Comparison of ENCODE assay signal across 27 cellular contexts in genomic region chr7:4653771-4654170, GRCh38.
"Had no signal": no experiment of that assay in that cellular context is flagged by ENCODE, and none has a peak within 500 bp of the region (broad histone marks: within the 10 kb centered on the region; RNA-seq: fewer than 3 reads in every experiment).

No MANE protein-coding gene starts in this region.

- H3K4me3 Mint-ChIP-seq: naive B cell; naive thymus-derived CD8-positive, alpha-beta T cell; natural killer cell treated with Interleukin-12 subunit alpha and Interleukin-12 subunit beta and Interleukin-15 and Interleukin-18, amount 100 ng/mL, for 72 hours; nephron progenitor cell; stimulated activated memory B cell treated with anti-CD40 and anti-IgM and Interleukin-4, amounts not matched to agents 10 μg/mL and 1 μg/mL and 100 μg/mL, for 72 hours; stimulated activated naive CD8-positive, alpha-beta T cell treated with anti-CD3 and anti-CD28 coated beads, Interleukin-15, Interleukin-2, amounts not matched to agents 100 ng/mL and 50 ng/mL, for 24 hours had no signal

- DNase-seq: naive B cell; naive thymus-derived CD8-positive, alpha-beta T cell; nephron progenitor cell; nucleus accumbens; pancreas; psoas muscle; right cardiac atrium; spleen; stimulated activated CD4-positive, alpha-beta T cell treated with anti-CD3 and anti-CD28 coated beads, Interleukin-12 subunit alpha, Interleukin-12 subunit beta, amount 100 ng/mL, for 4 hours; stimulated activated CD4-positive, alpha-beta T cell treated with anti-CD3 and anti-CD28 coated beads, Interleukin-1b, Interleukin-23, amount 100 ng/mL, for 48 hours; stimulated activated CD4-positive, alpha-beta T cell treated with anti-CD3 and anti-CD28 coated beads, Interleukin-4, amount 100 ng/mL, for 1 hour; stimulated activated CD4-positive, alpha-beta T cell treated with anti-CD3 and anti-CD28 coated beads, Interleukin-4, amount 100 ng/mL, for 4 hours; stimulated activated CD8-positive, alpha-beta memory T cell treated with anti-CD3 and anti-CD28 coated beads, Interleukin-4, amount 100 ng/mL, for 48 hours; stimulated activated naive CD4-positive, alpha-beta T cell treated with Interleukin-2 at 50 U/mL for 16 hours; stomach; thyroid gland; upper lobe of left lung; uterus had no signal

- ATAC-seq: naive thymus-derived CD8-positive, alpha-beta T cell; natural killer cell treated with Interleukin-12 subunit alpha and Interleukin-12 subunit beta and Interleukin-15 and Interleukin-18, amount 100 ng/mL, for 72 hours; pancreas; psoas muscle; right cardiac atrium; sciatic nerve; stimulated activated memory B cell treated with anti-CD40 and anti-IgM and Interleukin-4, amounts not matched to agents 10 μg/mL and 1 μg/mL and 100 μg/mL, for 72 hours had no signal

- H3K27ac ChIP-seq: neutrophil, pancreas, psoas muscle, skin epidermis, spleen, stomach, thoracic aorta, thyroid gland, tibial nerve, upper lobe of left lung, uterus had no signal

- H3K27me3 ChIP-seq: neutrophil, pancreas, spleen, stomach, thyroid gland, tibial nerve, upper lobe of left lung, uterus had no signal

- H3K4me1 Mint-ChIP-seq: naive B cell; naive thymus-derived CD8-positive, alpha-beta T cell; stimulated activated memory B cell treated with anti-CD40 and anti-IgM and Interleukin-4, amounts not matched to agents 10 μg/mL and 1 μg/mL and 100 μg/mL, for 72 hours had no signal

- H3K36me3 ChIP-seq: neutrophil, pancreas, spleen, stomach, thoracic aorta, thyroid gland, tibial nerve, upper lobe of left lung, uterus had no signal

- H3K27ac Mint-ChIP-seq: naive B cell; naive thymus-derived CD8-positive, alpha-beta T cell; natural killer cell treated with Interleukin-12 subunit alpha and Interleukin-12 subunit beta and Interleukin-15 and Interleukin-18, amount 100 ng/mL, for 72 hours; nephron progenitor cell; stimulated activated memory B cell treated with anti-CD40 and anti-IgM and Interleukin-4, amounts not matched to agents 10 μg/mL and 1 μg/mL and 100 μg/mL, for 72 hours; stimulated activated naive CD8-positive, alpha-beta T cell treated with anti-CD3 and anti-CD28 coated beads, Interleukin-15, Interleukin-2, amounts not matched to agents 100 ng/mL and 50 ng/mL, for 24 hours had no signal

- H3K4me1 ChIP-seq: pancreas, psoas muscle, spleen, thyroid gland, upper lobe of left lung, uterus had no signal

- H3K27me3 Mint-ChIP-seq: stimulated activated naive CD8-positive, alpha-beta T cell treated with anti-CD3 and anti-CD28 coated beads, Interleukin-15, Interleukin-2, amounts not matched to agents 100 ng/mL and 50 ng/mL, for 24 hours had no signal

- H3K9me3 ChIP-seq: neutrophil, pancreas, psoas muscle, thoracic aorta, thyroid gland, upper lobe of left lung, uterus had no signal

- H3K9me3 Mint-ChIP-seq: natural killer cell treated with Interleukin-12 subunit alpha and Interleukin-12 subunit beta and Interleukin-15 and Interleukin-18, amount 100 ng/mL, for 72 hours had no signal

- H3K4me3 ChIP-seq: pancreas, psoas muscle, skin epidermis, smooth muscle cell, spleen, stomach, thoracic aorta, thyroid gland, tibial nerve, upper lobe of left lung, uterus had no signal
